8 cellular contexts compared by ENCODE assay signal in genomic region chr10:98664329-98665042, GRCh38.
DNase-seq lines count a peak whose midpoint lies in the region; ATAC-seq, FAIRE-seq and TF ChIP-seq lines count a peak whose summit lies in the region.

No MANE protein-coding gene starts in this region.

- H3K9me3 ChIP-seq in A549 (peaks cover 14% of the 10 kb centered on the region), WERI-Rb-1 (ENCODE audit: severe bottlenecking) (peaks cover 13% of the 10 kb centered on the region)

- peak; percentile 38; the same call in 2 of the 3 replicates for TF ChIP-seq CTCF in A549 (IDR thresholded peaks at IDR 0.05)
- TF ChIP-seq CTCF in GM12874 (IDR thresholded peaks at IDR 0.05; ENCODE audit: insufficient read depth, low read depth, low read length) = peak; percentile 64
- peak; percentile 34 for TF ChIP-seq CTCF in HL-60 (IDR thresholded peaks at IDR 0.05; ENCODE audit: insufficient read depth, low read length)
- peak; percentile 60 for TF ChIP-seq CTCF in WERI-Rb-1 (IDR thresholded peaks at IDR 0.05; ENCODE audit: low read depth, low read length)

- no peak overlapping the region for H3K4me3 ChIP-seq in A549
- H3K4me3 ChIP-seq in HL-60 (replicated peaks; ENCODE audit: insufficient read depth, low read length) = no peak overlapping the region
- H3K4me3 ChIP-seq in WERI-Rb-1 (ENCODE audit: low read depth, low read length) = no peak overlapping the region

- no peaks in the 10 kb centered on the region for H3K4me1 ChIP-seq in A549

- TF ChIP-seq RAD21 in A549 (conservative IDR thresholded peaks at IDR 0.05 in 1 of 2, IDR thresholded peaks at IDR 0.05 in 1 of 2) = peak; percentile 21 to 53; a peak in 2 of 5 replicates

- no peak overlapping the region for H3K4me2 ChIP-seq in A549

- no peak for FAIRE-seq in A549 (lab: Jason Lieb, UNC)

- no peak for TF ChIP-seq EP300 in A549 (IDR thresholded peaks at IDR 0.05)

- no peak for TF ChIP-seq POLR2A in A549 (IDR thresholded peaks at IDR 0.05; ENCODE audit: low read length)

- H3K27me3 ChIP-seq in HL-60 (ENCODE audit: insufficient read depth, poor library complexity, severe bottlenecking) = peaks cover 2% of the 10 kb centered on the region
- H3K27me3 ChIP-seq in WERI-Rb-1 (ENCODE audit: insufficient read depth, low read depth, severe bottlenecking) = peaks cover 45% of the 10 kb centered on the region

- no peak overlapping the region for H3K27ac ChIP-seq in A549
- H3K27ac ChIP-seq in HL-60 (replicated peaks) = no peak overlapping the region
- no peak overlapping the region for H3K27ac ChIP-seq in WERI-Rb-1

- POLR2A ChIA-PET in A549 (lab: Yijun Ruan, JAX) = no interaction called here

- ATAC-seq in A549 = peak in 1 of 2 experiments; percentile 73; a peak in 3 of 6 replicates

- DNase-seq in A549 (ENCODE audit: low read depth in 1 of 2, low spot score in 1 of 2) (peak; percentile 12 to 39), HL-60 (ENCODE audit: low read depth in 1 of 2, low spot score in 1 of 2) (peak; percentile 6 to 28), WERI-Rb-1 (peak; percentile 16), fibroblast of peridontal ligament (ENCODE audit: extremely low read depth) (peak; percentile 19), DMS114 treated with DMSO at 0.1 percent for 48 hours (lab: John Stamatoyannopoulos, UW; ENCODE audit: unreplicated experiment) (no peak), NCI-H2107 (lab: John Stamatoyannopoulos, UW) (no peak)
- peak; percentile 29 for DNase-seq in stimulated activated CD4-positive, alpha-beta T cell treated with anti-CD3 and anti-CD28 coated beads, Interleukin-15, amount 100 ng/mL, for 24 hours

- no peaks in the 10 kb centered on the region for H3K36me3 ChIP-seq in WERI-Rb-1

- WGBS in A549 (ENCODE audit: missing lambda C conversion rate) = 32% methylated on average over 13 of the region's 13 CpGs

- CTCF ChIA-PET in A549 (lab: Yijun Ruan, JAX) = interaction anchor here (0.9 to 1.1 kb wide), 2 partner anchors 197 to 241 kb away, joined by 4 to 5 read pairs; no protein-coding TSS in a partner anchor

TF ChIP-seq in A549, 52 proteins besides CTCF, POLR2A, EP300 and RAD21:
- TF ChIP-seq RNF2 (IDR thresholded peaks at IDR 0.05; ENCODE audit: borderline replicate concordance, low read depth) (no peak), ESRRA (IDR thresholded peaks at IDR 0.05; ENCODE audit: borderline replicate concordance, low read length) (no peak), SMC3 (IDR thresholded peaks at IDR 0.05) (peak; percentile 34), GATA3 (IDR thresholded peaks at IDR 0.05; ENCODE audit: borderline replicate concordance) (peak; percentile 25; the same call in 1 of the 2 replicates)
TF ChIP-seq in A549: peak in this region for 2.

Comparison
In these comparisons a context has a peak if more than half of its experiments do, and no peak if none do; other contexts are left out.
1. DNase-seq: peak in A549 (2 of 2), HL-60 (2 of 2), WERI-Rb-1 (single experiment), fibroblast of peridontal ligament (single experiment) and stimulated activated CD4-positive, alpha-beta T cell treated with anti-CD3 and anti-CD28 coated beads, Interleukin-15, amount 100 ng/mL, for 24 hours (single experiment); none in DMS114 treated with DMSO at 0.1 percent for 48 hours (single experiment) and NCI-H2107 (single experiment).
2. Peak in every context shown above with its lines, with median percentiles within 50 percentile points of each other: CTCF ChIP-seq.